Comparison of ENCODE assay signal across 6 cellular contexts in genomic region chr15:75258034-75258433, GRCh38. TPM values are rescaled to one million over a fixed set of nuclear protein-coding genes. Genes with fewer than 3 reads are reported as not detected.
"Had no signal": no experiment of that assay in that cellular context is flagged by ENCODE, and none has a peak within 500 bp of the region (broad histone marks: within the 10 kb centered on the region; RNA-seq: fewer than 3 reads in every experiment).

GOLGA6C (plus strand) TSS chr15:75258334; CDS start chr15:75258599, 265 bp downstream.

RNA-seq across cellular contexts. Expression of gene GOLGA6C, which starts in this region (rescaled TPM):
- total RNA-seq: HepG2, HT-29, HT1080, IMR-90, K562 had no signal
- polyA plus RNA-seq: HepG2, IgD-negative memory B cell, IMR-90, K562 had no signal
